7 cellular contexts compared by ENCODE assay signal in the genomic region with DNA sequence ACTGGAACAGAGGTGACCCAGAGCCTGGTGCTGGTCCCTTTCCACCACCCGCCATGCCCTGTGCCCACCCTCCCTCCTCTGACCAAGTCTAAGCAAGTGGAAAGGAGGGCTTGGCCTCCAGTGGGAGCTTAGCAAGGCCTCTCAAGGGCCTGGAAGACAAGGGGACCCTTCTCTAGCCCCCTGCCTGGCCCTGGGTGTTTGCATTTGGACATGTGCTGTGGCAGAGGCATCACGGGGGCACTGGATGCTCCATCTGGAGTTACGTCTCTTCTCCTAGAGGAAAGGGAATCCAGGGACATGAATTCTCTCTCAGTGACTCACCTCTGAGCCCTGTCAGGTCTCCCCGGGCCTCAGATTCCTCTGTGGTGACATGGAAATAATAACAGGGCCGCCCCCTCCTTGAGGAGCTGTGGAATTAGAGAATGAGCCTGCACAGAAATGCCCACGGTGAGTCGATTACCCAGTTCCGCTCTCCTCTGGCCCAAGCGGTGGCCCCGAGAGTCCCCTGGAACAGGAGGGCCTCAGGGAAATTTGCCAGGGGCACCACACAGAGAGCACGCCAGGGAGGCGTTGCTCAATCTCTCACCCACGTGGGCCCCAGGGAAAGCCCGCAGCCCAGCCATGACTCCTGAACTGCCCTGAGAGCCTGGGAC.
A peak's percentile ranks its signal among the peaks of the same experiment; 100 is the strongest.
DNase-seq lines count a peak whose midpoint lies in the region; ATAC-seq and TF ChIP-seq lines count a peak whose summit lies in the region.

No MANE protein-coding gene starts in this region.

- H3K9me3 ChIP-seq in hepatocyte (ENCODE audit: low read depth) (no peaks in the 10 kb centered on the region), stomach (peaks cover 0 to 3% (median under 1%) of the 10 kb centered on the region in 4 donors)

- H3K27ac ChIP-seq in hepatocyte (peak overlapping the region; percentile 81), stomach (peak overlapping the region in 3 of 5 donors; percentile 20 to 67 (median 53))

- no peaks in the 10 kb centered on the region for H4K20me1 ChIP-seq in hepatocyte (ENCODE audit: insufficient read depth, poor library complexity, severe bottlenecking)

- WGBS in hepatocyte (ENCODE audit: low lambda C conversion rate, missing lambda C conversion rate) = 34% methylated on average over 14 of the region's 14 CpGs
- 48 to 60% (median 53%) methylated on average over 11 to 14 of the region's 14 CpGs for WGBS in stomach, 5 donors

- DNase-seq in HFF-Myc (ENCODE audit: extremely low read depth, low read depth) (peak; percentile 76), hepatocyte (ENCODE audit: low spot score) (peak; percentile 88), stomach (peak; percentile 52)
- no peak for DNase-seq in activated T-helper 2 cell treated with anti-CD3 and anti-CD28 coated beads, Interferon-gamma antibody, Interleukin-2, Interleukin-4, amounts not matched to agents 10 μg/mL and 5 μg/mL and 100 μg/mL, durations not matched to agents 14 hours and 24 hours and 36 hours (ENCODE audit: low spot score)
- DNase-seq in activated CD8-positive, alpha-beta memory T cell treated with anti-CD3 and anti-CD28 coated beads for 24 hours = no peak

- no peaks in the 10 kb centered on the region for H3K9me3 Mint-ChIP-seq in activated T-helper 2 cell treated with anti-CD3 and anti-CD28 coated beads, Interferon-gamma antibody, Interleukin-2, Interleukin-4, amounts not matched to agents 10 μg/mL and 5 μg/mL and 100 μg/mL, durations not matched to agents 14 hours and 24 hours and 36 hours

- no peaks in the 10 kb centered on the region for H3K27me3 Mint-ChIP-seq in activated T-helper 2 cell treated with anti-CD3 and anti-CD28 coated beads, Interferon-gamma antibody, Interleukin-2, Interleukin-4, amounts not matched to agents 10 μg/mL and 5 μg/mL and 100 μg/mL, durations not matched to agents 14 hours and 24 hours and 36 hours (ENCODE audit: low read depth)

- H3K4me2 ChIP-seq in hepatocyte = peak overlapping the region; percentile 29

- H3K9me2 ChIP-seq in hepatocyte (replicated peaks; ENCODE audit: insufficient read depth) = no peaks in the 10 kb centered on the region

- no peak overlapping the region for H3K4me3 ChIP-seq in HFF-Myc (replicated peaks; ENCODE audit: low read depth, low read length)
- 0 out of 2 replicates have a peak overlapping the region, but pooled peaks have one; percentile 10 for H3K4me3 ChIP-seq in WI38 (ENCODE audit: low read depth, low read length)
- no peak overlapping the region for H3K4me3 ChIP-seq in hepatocyte
- no peak overlapping the region for H3K4me3 ChIP-seq in stomach

- TF ChIP-seq CTCF in HFF-Myc (IDR thresholded peaks at IDR 0.05; ENCODE audit: low read depth, low read length, missing control alignments) (no peak), WI38 (IDR thresholded peaks at IDR 0.05; ENCODE audit: low read depth, low read length) (no peak), hepatocyte (IDR thresholded peaks at IDR 0.05; ENCODE audit: poor library complexity) (no peak), stomach (IDR thresholded peaks at IDR 0.05) (no peak)

- ATAC-seq in GM21381 (IDR thresholded peaks at IDR 0.05; ENCODE audit: unreplicated experiment) = no peak

- H3K79me2 ChIP-seq in hepatocyte = no peaks in the 10 kb centered on the region

- H3K4me3 Mint-ChIP-seq in activated T-helper 2 cell treated with anti-CD3 and anti-CD28 coated beads, Interferon-gamma antibody, Interleukin-2, Interleukin-4, amounts not matched to agents 10 μg/mL and 5 μg/mL and 100 μg/mL, durations not matched to agents 14 hours and 24 hours and 36 hours (ENCODE audit: low read depth) = no peak overlapping the region

- TF ChIP-seq POLR2A in stomach (IDR thresholded peaks at IDR 0.05) = no peak

- H3K27ac Mint-ChIP-seq in activated T-helper 2 cell treated with anti-CD3 and anti-CD28 coated beads, Interferon-gamma antibody, Interleukin-2, Interleukin-4, amounts not matched to agents 10 μg/mL and 5 μg/mL and 100 μg/mL, durations not matched to agents 14 hours and 24 hours and 36 hours = no peak overlapping the region

- no peak for TF ChIP-seq EP300 in stomach (IDR thresholded peaks at IDR 0.05)

- no peaks in the 10 kb centered on the region for H3K36me3 Mint-ChIP-seq in activated T-helper 2 cell treated with anti-CD3 and anti-CD28 coated beads, Interferon-gamma antibody, Interleukin-2, Interleukin-4, amounts not matched to agents 10 μg/mL and 5 μg/mL and 100 μg/mL, durations not matched to agents 14 hours and 24 hours and 36 hours (ENCODE audit: low read depth)

- H3K4me1 Mint-ChIP-seq in activated T-helper 2 cell treated with anti-CD3 and anti-CD28 coated beads, Interferon-gamma antibody, Interleukin-2, Interleukin-4, amounts not matched to agents 10 μg/mL and 5 μg/mL and 100 μg/mL, durations not matched to agents 14 hours and 24 hours and 36 hours (ENCODE audit: low read depth) = peaks cover 9% of the 10 kb centered on the region

- H3K27me3 ChIP-seq in hepatocyte (no peaks in the 10 kb centered on the region), stomach (no peaks in the 10 kb centered on the region)

- H3K4me1 ChIP-seq in hepatocyte (ENCODE audit: insufficient read depth) (peaks cover 53% of the 10 kb centered on the region), stomach (peaks cover 0 to 17% (median 7%) of the 10 kb centered on the region in 4 donors)

- intact Hi-C loops in stomach (cut with DNase I; ENCODE audit: low total_unique reads) = no loop called here
- intact Hi-C loops in activated T-helper 2 cell treated with anti-CD3 and anti-CD28 coated beads, Interferon-gamma antibody, Interleukin-2, Interleukin-4, amounts not matched to agents 10 μg/mL and 5 μg/mL and 100 μg/mL, durations not matched to agents 14 hours and 24 hours and 36 hours (cut with micrococcal nuclease) = no loop called here

- H3K36me3 ChIP-seq in hepatocyte (replicated peaks; ENCODE audit: insufficient read depth, low read depth) = no peaks in the 10 kb centered on the region
- H3K36me3 ChIP-seq in stomach = no peaks in the 10 kb centered on the region

- H2AFZ ChIP-seq in hepatocyte = no peak overlapping the region

Comparison
In these comparisons a context has a peak if more than half of its experiments do, and no peak if none do; other contexts are left out.
1. DNase-seq: peak in HFF-Myc (single experiment), hepatocyte (single experiment) and stomach (single experiment); none in activated T-helper 2 cell treated with anti-CD3 and anti-CD28 coated beads, Interferon-gamma antibody, Interleukin-2, Interleukin-4, amounts not matched to agents 10 μg/mL and 5 μg/mL and 100 μg/mL, durations not matched to agents 14 hours and 24 hours and 36 hours (single experiment) and activated CD8-positive, alpha-beta memory T cell treated with anti-CD3 and anti-CD28 coated beads for 24 hours (single experiment).